Comparison of ENCODE assay signal across 14 cellular contexts in the genomic region with DNA sequence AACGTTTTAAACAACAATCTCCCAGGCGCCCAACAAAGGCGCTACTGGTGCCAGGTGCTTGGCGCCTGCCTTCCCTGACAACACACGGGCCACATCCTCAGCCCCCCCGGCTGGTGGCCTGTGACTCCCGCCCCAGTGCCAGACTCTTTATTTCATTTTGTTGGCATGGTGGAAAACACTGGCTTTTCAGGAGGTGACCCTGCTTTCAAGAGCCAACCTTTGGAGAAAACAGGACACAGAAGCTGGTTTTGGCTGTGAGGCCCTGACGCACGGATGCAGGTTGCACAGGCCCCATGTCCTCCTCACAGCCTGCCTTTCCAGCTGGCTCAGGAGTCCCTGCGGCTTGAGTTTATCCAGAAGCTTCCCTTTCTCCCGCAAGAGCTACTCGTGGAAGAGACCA.
A peak's percentile ranks its signal among the peaks of the same experiment; 100 is the strongest.
DNase-seq lines count a peak whose midpoint lies in the region; ATAC-seq, FAIRE-seq and TF ChIP-seq lines count a peak whose summit lies in the region.
"Had no signal": no experiment of that assay in that cellular context is flagged by ENCODE, and none has a peak within 500 bp of the region (broad histone marks: within the 10 kb centered on the region; RNA-seq: fewer than 3 reads in every experiment).

No MANE protein-coding gene starts in this region.

- no peaks in the 10 kb centered on the region for H3K79me2 ChIP-seq in hepatocyte

- FAIRE-seq in GM12892 (lab: Jason Lieb, UNC): no peak
- FAIRE-seq: bronchial epithelial cell, GM18507 had no signal

- H3K27ac ChIP-seq in hepatocyte: no peak overlapping the region
- peak overlapping the region in 1 of 4 donors; percentile 36 for H3K27ac ChIP-seq in sigmoid colon
- H3K27ac ChIP-seq in psoas muscle: no peak overlapping the region
- H3K27ac ChIP-seq: KMS-11, thoracic aorta, VCaP had no signal

- H4K20me1 ChIP-seq in hepatocyte (ENCODE audit: insufficient read depth, poor library complexity, severe bottlenecking): no peaks in the 10 kb centered on the region

- no peaks in the 10 kb centered on the region for H3K9me2 ChIP-seq in hepatocyte (replicated peaks; ENCODE audit: insufficient read depth)

- H3K4me3 ChIP-seq in hepatocyte (no peak overlapping the region), sigmoid colon (no peak overlapping the region), psoas muscle (no peak overlapping the region)
- H3K4me3 ChIP-seq: thoracic aorta had no signal

- TF ChIP-seq EP300 in sigmoid colon (IDR thresholded peaks at IDR 0.05): no peak

- TF ChIP-seq POLR2A in sigmoid colon (IDR thresholded peaks at IDR 0.05): no peak
- TF ChIP-seq POLR2A in GM12892 (IDR thresholded peaks at IDR 0.05; ENCODE audit: low read depth, low read length): no peak

- peaks cover 14% of the 10 kb centered on the region for H3K4me1 ChIP-seq in hepatocyte (ENCODE audit: insufficient read depth)
- no peaks in the 10 kb centered on the region for H3K4me1 ChIP-seq in sigmoid colon
- H3K4me1 ChIP-seq in psoas muscle: no peaks in the 10 kb centered on the region

- TF ChIP-seq CTCF in hepatocyte (IDR thresholded peaks at IDR 0.05; ENCODE audit: poor library complexity): no peak
- no peak for TF ChIP-seq CTCF in sigmoid colon (IDR thresholded peaks at IDR 0.05)
- TF ChIP-seq CTCF in psoas muscle (IDR thresholded peaks at IDR 0.05): no peak

- no peak overlapping the region for H3K4me2 ChIP-seq in hepatocyte
- H3K4me2 ChIP-seq: KMS-11 had no signal

- H3K36me3 ChIP-seq in hepatocyte (replicated peaks; ENCODE audit: insufficient read depth, low read depth) (no peaks in the 10 kb centered on the region), sigmoid colon (no peaks in the 10 kb centered on the region), psoas muscle (ENCODE audit: insufficient read depth in 1 of 2, low read depth in 1 of 2) (no peaks in the 10 kb centered on the region)
- H3K36me3 ChIP-seq: thoracic aorta had no signal

- 82% methylated on average over 12 of the region's 12 CpGs for WGBS in hepatocyte (ENCODE audit: low lambda C conversion rate, missing lambda C conversion rate)
- WGBS in sigmoid colon, 2 donors: 85 to 89% methylated on average over 12 of the region's 12 CpGs
- WGBS in psoas muscle, 3 donors: 60 to 74% (median 65%) methylated on average over 12 of the region's 12 CpGs

- ATAC-seq in psoas muscle: no peak

- no peaks in the 10 kb centered on the region for H3K27me3 ChIP-seq in hepatocyte
- H3K27me3 ChIP-seq in sigmoid colon: no peaks in the 10 kb centered on the region
- H3K27me3 ChIP-seq in psoas muscle (ENCODE audit: insufficient read depth in 3 of 3, low read length in 2 of 3): peaks cover 0 to 3% (median 0%) of the 10 kb centered on the region in 3 donors

- intact Hi-C loops in sigmoid colon (cut with DNase I) (no loop called here), psoas muscle (cut with DNase I) (no loop called here)

- H3K9me3 ChIP-seq in hepatocyte (ENCODE audit: low read depth): no peaks in the 10 kb centered on the region
- no peaks in the 10 kb centered on the region for H3K9me3 ChIP-seq in sigmoid colon
- no peaks in the 10 kb centered on the region for H3K9me3 ChIP-seq in psoas muscle
- H3K9me3 ChIP-seq: thoracic aorta had no signal

- H2AFZ ChIP-seq in hepatocyte: no peak overlapping the region

- DNase-seq in activated CD4-positive, CD25-positive, alpha-beta regulatory T cell treated with anti-CD3 and anti-CD28 coated beads, Interleukin-2, amount 50 U/mL, for 72 hours: peak; percentile 15
- DNase-seq in activated CD4-positive, CD25-positive, alpha-beta regulatory T cell (lab: John Stamatoyannopoulos, UW): no peak
- DNase-seq in NCI-H774 (lab: John Stamatoyannopoulos, UW): peak; percentile 37
- peak; percentile 2 for DNase-seq in hepatocyte (ENCODE audit: low spot score)
- DNase-seq in sigmoid colon: peak; percentile 76
- DNase-seq in GM12892 (ENCODE audit: insufficient read length): no peak
- no peak for DNase-seq in hepatic stellate cell (ENCODE audit: low spot score)
- DNase-seq in psoas muscle: no peak
- DNase-seq: NCI-H526 treated with DMSO at 0.1 percent for 48 hours had no signal

Comparison
In these comparisons a context has a peak if more than half of its experiments do, and no peak if none do; other contexts are left out.
1. DNase-seq: peak in activated CD4-positive, CD25-positive, alpha-beta regulatory T cell treated with anti-CD3 and anti-CD28 coated beads, Interleukin-2, amount 50 U/mL, for 72 hours (single experiment), NCI-H774 (single experiment), hepatocyte (single experiment) and sigmoid colon (single experiment); none in activated CD4-positive, CD25-positive, alpha-beta regulatory T cell (0 of 4), GM12892 (single experiment), hepatic stellate cell (single experiment) and psoas muscle (0 of 2).